In genomic region chr9:125241000-125241862, GRCh38 we compare ENCODE assay signal across 8 cellular contexts. TPM values are rescaled to one million over a fixed set of nuclear protein-coding genes. Genes with fewer than 3 reads are reported as not detected.
DNase-seq lines count a peak whose midpoint lies in the region; FAIRE-seq and TF ChIP-seq lines count a peak whose summit lies in the region.

TSS of gene HSPA5 (minus strand) at chr9:125241343. CDS start at chr9:125241126, 217 bp downstream.

- H3K79me1 ChIP-seq in neuronal stem cell (ENCODE audit: low read depth, low read length) = peaks cover 6% of the 10 kb centered on the region

- no peak within 1 kb of the TSS for H2BK120ac ChIP-seq in neuronal stem cell (ENCODE audit: low read depth, low read length)

- H2BK15ac ChIP-seq in neuronal stem cell (ENCODE audit: low read length) = peak within 1 kb of the TSS; percentile 53

- H2BK12ac ChIP-seq in neuronal stem cell (ENCODE audit: low read length) = no peak within 1 kb of the TSS

- peak within 1 kb of the TSS; percentile 4 for H3K4ac ChIP-seq in neuronal stem cell (ENCODE audit: low read length)

- intact Hi-C loops in activated naive CD4-positive, alpha-beta T cell treated with anti-CD3 and anti-CD28 coated beads for 36 hours (cut with micrococcal nuclease) = loop anchor here (1.0 to 5.0 kb wide), 10 partner anchors 20 to 469 kb away; partner anchors contain the start of genes ARPC5L, GAPVD1, GOLGA1 and NR6A1

- H4K91ac ChIP-seq in neuronal stem cell (ENCODE audit: low read depth, low read length, poor library complexity) = peak within 1 kb of the TSS; percentile 86

- peaks cover 44% of the 10 kb centered on the region for H3K4me1 Mint-ChIP-seq in activated naive CD4-positive, alpha-beta T cell treated with anti-CD3 and anti-CD28 coated beads for 36 hours (ENCODE audit: low read depth)

- WGBS in neuronal stem cell (ENCODE audit: extremely low coverage in 2 of 2, insufficient read length in 2 of 2, insufficient replicate concordance in 1 of 2), 2 donors = no CpG with 5 or more reads among the region's 59 CpGs

- FAIRE-seq in frontal cortex (lab: Jason Lieb, UNC) = peak; percentile 97

- no peaks in the 10 kb centered on the region for H3K9me3 ChIP-seq in neuronal stem cell (replicated peaks in 1 of 2; ENCODE audit: control insufficient read depth in 2 of 2, insufficient read depth in 1 of 2, low read depth in 1 of 2, low read length in 2 of 2)

- H3K27me3 Mint-ChIP-seq in activated naive CD4-positive, alpha-beta T cell treated with anti-CD3 and anti-CD28 coated beads for 36 hours (ENCODE audit: low read depth) = peaks cover 2% of the 10 kb centered on the region

- H3K9ac ChIP-seq in neuronal stem cell (ENCODE audit: low read depth, low read length, poor library complexity) = peak within 1 kb of the TSS; percentile 100

- no peaks in the 10 kb centered on the region for H3K27me3 ChIP-seq in neuronal stem cell (ENCODE audit: control insufficient read depth in 3 of 3, insufficient read depth in 3 of 3, low read depth in 1 of 3, low read length in 3 of 3)

- DNase-seq in GM04504 (ENCODE audit: low read depth) (peak; percentile 99), HFF-Myc (ENCODE audit: extremely low read depth, low read depth) (peak; percentile 99), NAMALWA (ENCODE audit: low spot score) (peak; percentile 99), SK-N-DZ (ENCODE audit: low spot score) (peak; percentile 99), frontal cortex (ENCODE audit: low spot score in 2 of 2) (peak; percentile 90 to 96), neuronal stem cell (ENCODE audit: low spot score) (peak; percentile 99)
- DNase-seq in activated naive CD4-positive, alpha-beta T cell treated with anti-CD3 and anti-CD28 coated beads for 36 hours = peak; percentile 100

- H3K4me3 Mint-ChIP-seq in activated naive CD4-positive, alpha-beta T cell treated with anti-CD3 and anti-CD28 coated beads for 36 hours = peak within 1 kb of the TSS; percentile 95

- peaks cover 56% of the 10 kb centered on the region for H3K36me3 Mint-ChIP-seq in activated naive CD4-positive, alpha-beta T cell treated with anti-CD3 and anti-CD28 coated beads for 36 hours (ENCODE audit: low read depth)

- TF ChIP-seq CTCF in HFF-Myc (IDR thresholded peaks at IDR 0.05; ENCODE audit: low read depth, low read length, missing control alignments) (no peak), subcutaneous adipose tissue (IDR thresholded peaks at IDR 0.05; ENCODE audit: low read depth) (no peak)

- H3K14ac ChIP-seq in neuronal stem cell (ENCODE audit: low read length) = peak within 1 kb of the TSS; percentile 77

- peak within 1 kb of the TSS; percentile 86 for H3K4me2 ChIP-seq in neuronal stem cell (ENCODE audit: insufficient read depth, low read length, poor library complexity, severe bottlenecking)

- CTCF ChIA-PET in activated naive CD4-positive, alpha-beta T cell treated with anti-CD3 and anti-CD28 coated beads for 36 hours (lab: Charles Lee) = no interaction called here

- H3K4me1 ChIP-seq in neuronal stem cell (ENCODE audit: control insufficient read depth in 2 of 2, insufficient read depth in 1 of 2, low read depth in 1 of 2, low read length in 2 of 2) = peaks cover 6 to 9% of the 10 kb centered on the region in 2 donors

- peak within 1 kb of the TSS; percentile 84 for H2BK5ac ChIP-seq in neuronal stem cell (ENCODE audit: low read length)

- peak within 1 kb of the TSS; percentile 87 for H2AFZ ChIP-seq in neuronal stem cell (ENCODE audit: low read length)

- H4K8ac ChIP-seq in neuronal stem cell (ENCODE audit: low read depth, low read length) = peak within 1 kb of the TSS; percentile 70

- peaks cover 14 to 44% of the 10 kb centered on the region in 2 donors for H3K36me3 ChIP-seq in neuronal stem cell (replicated peaks in 1 of 2; ENCODE audit: control insufficient read depth in 2 of 2, insufficient read depth in 2 of 2, low read length in 2 of 2)

- H2AK5ac ChIP-seq in neuronal stem cell (ENCODE audit: low read depth, low read length) = peak within 1 kb of the TSS; percentile 79

- no peaks in the 10 kb centered on the region for H3K9me3 Mint-ChIP-seq in activated naive CD4-positive, alpha-beta T cell treated with anti-CD3 and anti-CD28 coated beads for 36 hours

- H3K4me3 ChIP-seq in HFF-Myc (replicated peaks; ENCODE audit: low read depth, low read length) (peak within 1 kb of the TSS; percentile 97), neuronal stem cell (ENCODE audit: low read length in 2 of 2) (peak within 1 kb of the TSS; percentile 94 to 98)

- peak within 1 kb of the TSS; percentile 70 for H3K27ac ChIP-seq in neuronal stem cell (replicated peaks; ENCODE audit: low read length)

- peak within 1 kb of the TSS; percentile 99 for H3K27ac Mint-ChIP-seq in activated naive CD4-positive, alpha-beta T cell treated with anti-CD3 and anti-CD28 coated beads for 36 hours

- H3K18ac ChIP-seq in neuronal stem cell (ENCODE audit: low read length) = peak within 1 kb of the TSS; percentile 97

- peak within 1 kb of the TSS; percentile 100 for H3K23ac ChIP-seq in neuronal stem cell (ENCODE audit: low read depth, low read length, poor library complexity)

RNA-seq across cellular contexts. Expression of gene HSPA5, which starts in this region (rescaled TPM):
- polyA plus RNA-seq in SK-N-DZ (2014; cell fraction: cytosol; rRNA removed) = 18.7 and 22.6 TPM in 2 replicates
- polyA plus RNA-seq in SK-N-DZ (2014; cell fraction: nucleus; rRNA removed) = 12.9 and 39.6 TPM in 2 replicates
- 100 to 1,000 TPM; 136 to 138 TPM for total RNA-seq in activated naive CD4-positive, alpha-beta T cell treated with anti-CD3 and anti-CD28 coated beads for 36 hours
- total RNA-seq in frontal cortex (23.6 TPM), subcutaneous adipose tissue (100 to 1,000 TPM in 2 of 4 donors, 10 to 100 TPM in 2; 50.3 to 147 (median 99.4) TPM)
- 77.9 TPM for polyA plus RNA-seq in neuronal stem cell (2013, experiment 1 of 2)
- 76.9 TPM for polyA plus RNA-seq in neuronal stem cell (2013, experiment 2 of 2)

Comparison
In these comparisons a context has a peak if more than half of its experiments do, and no peak if none do; other contexts are left out.
1. Peak in every context shown above with its lines: DNase-seq, H3K4me3 ChIP-seq and H3K27ac ChIP-seq.